Comparison of ENCODE assay signal across 8 cellular contexts in the genomic region with DNA sequence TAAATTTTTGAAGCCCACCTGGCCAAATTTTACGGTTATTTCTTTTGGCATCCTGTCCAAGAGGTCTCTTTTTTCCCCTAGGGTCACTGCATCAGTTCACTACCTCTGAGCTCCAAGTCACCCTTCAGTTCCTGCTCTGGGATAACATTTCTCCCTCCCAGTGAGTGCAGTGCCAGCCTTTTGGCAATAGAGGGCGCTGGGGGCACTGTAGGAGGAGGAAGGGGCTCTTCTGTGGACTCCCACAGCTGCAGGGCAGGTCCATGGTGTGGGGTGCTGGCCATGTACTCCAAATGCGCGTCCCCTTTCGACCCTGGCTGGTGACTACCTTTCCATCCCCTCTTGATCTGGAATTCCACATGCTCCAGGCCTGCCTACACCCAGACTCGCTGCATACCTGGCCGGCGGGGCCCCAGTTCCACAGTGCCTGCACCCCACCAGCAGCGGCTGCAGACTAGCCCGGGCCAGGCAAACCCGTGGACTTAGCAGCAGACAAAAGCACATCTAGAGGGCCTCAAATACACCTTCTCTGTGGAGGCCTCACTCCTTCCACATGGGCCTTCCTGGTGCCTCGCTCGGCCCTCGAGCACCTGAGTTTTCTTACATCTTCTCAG.
DNase-seq lines count a peak whose midpoint lies in the region; ATAC-seq and TF ChIP-seq lines count a peak whose summit lies in the region.

No MANE protein-coding gene starts in this region.

- no peaks in the 10 kb centered on the region for H3K9me3 ChIP-seq in DOHH2 (ENCODE audit: control insufficient read depth, insufficient read depth, low read length)

- DNase-seq in ACHN (peak; percentile 50), NCI-H1930 (lab: John Stamatoyannopoulos, UW) (peak; percentile 7 to 51), kidney tubule cell (ENCODE audit: low spot score) (peak; percentile 36), dedifferentiated amniotic fluid mesenchymal stem cell (ENCODE audit: extremely low spot score) (no peak)
- peak; percentile 62 for DNase-seq in activated naive CD4-positive, alpha-beta T cell treated with anti-CD3 and anti-CD28 coated beads, Interleukin-2, amount 10 ng/mL, durations not matched to agents 7 days and 5 days

- no peaks in the 10 kb centered on the region for H3K79me2 ChIP-seq in DOHH2 (ENCODE audit: control insufficient read depth, low read length)

- no peaks in the 10 kb centered on the region for H3K27me3 ChIP-seq in DOHH2 (ENCODE audit: control insufficient read depth, low read length)

- peaks cover 47% of the 10 kb centered on the region for H3K4me1 ChIP-seq in DOHH2 (ENCODE audit: control insufficient read depth, low read length)

- no peak overlapping the region for H3K27ac Mint-ChIP-seq in activated naive CD4-positive, alpha-beta T cell treated with anti-CD3 and anti-CD28 coated beads, Interleukin-2, amount 10 ng/mL, durations not matched to agents 7 days and 5 days

- H3K9me3 Mint-ChIP-seq in activated naive CD4-positive, alpha-beta T cell treated with anti-CD3 and anti-CD28 coated beads, Interleukin-2, amount 10 ng/mL, durations not matched to agents 7 days and 5 days = peaks cover 1% of the 10 kb centered on the region

- no peak overlapping the region for H3K4me3 Mint-ChIP-seq in activated naive CD4-positive, alpha-beta T cell treated with anti-CD3 and anti-CD28 coated beads, Interleukin-2, amount 10 ng/mL, durations not matched to agents 7 days and 5 days

- TF ChIP-seq CTCF in DOHH2 (IDR thresholded peaks at IDR 0.05; ENCODE audit: low read depth, low read length, poor library complexity, severe bottlenecking) = peak; percentile 95

- in situ Hi-C loops in ACHN (cut with HindIII; ENCODE audit: low pct_ligation_motif_present, low pct_unique_long_range_greater_than_20kb, low sequenced_read_pairs) = no loop called here

- no peak overlapping the region for H3K4me3 ChIP-seq in DOHH2 (ENCODE audit: low read length)

- CTCF ChIA-PET in activated naive CD4-positive, alpha-beta T cell treated with anti-CD3 and anti-CD28 coated beads, Interleukin-2, amount 10 ng/mL, durations not matched to agents 7 days and 5 days (lab: Charles Lee) = interaction anchor here (0.6 to 2.7 kb wide), 12 partner anchors 9 to 95 kb away, joined by 3 to 12 read pairs (median 4); no protein-coding TSS in a partner anchor

- H4K20me1 ChIP-seq in DOHH2 (ENCODE audit: control insufficient read depth, insufficient read depth, low read depth, low read length) = no peaks in the 10 kb centered on the region

- H3F3A ChIP-seq in DOHH2 (ENCODE audit: control insufficient read depth, insufficient read depth) = no peaks in the 10 kb centered on the region

- ATAC-seq in GM18868 (IDR thresholded peaks at IDR 0.05; ENCODE audit: unreplicated experiment) (no peak), HG02610 (IDR thresholded peaks at IDR 0.05; ENCODE audit: unreplicated experiment) (no peak)

- H3K27me3 Mint-ChIP-seq in activated naive CD4-positive, alpha-beta T cell treated with anti-CD3 and anti-CD28 coated beads, Interleukin-2, amount 10 ng/mL, durations not matched to agents 7 days and 5 days = no peaks in the 10 kb centered on the region

- no peak overlapping the region for H3K27ac ChIP-seq in DOHH2 (ENCODE audit: low read depth, low read length)

- H3K4me2 ChIP-seq in DOHH2 (ENCODE audit: low read length) = no peak overlapping the region

- H3K4me1 Mint-ChIP-seq in activated naive CD4-positive, alpha-beta T cell treated with anti-CD3 and anti-CD28 coated beads, Interleukin-2, amount 10 ng/mL, durations not matched to agents 7 days and 5 days = peaks cover 29% of the 10 kb centered on the region

- H3K36me3 ChIP-seq in DOHH2 (ENCODE audit: control insufficient read depth, low read length) = no peaks in the 10 kb centered on the region

- H3K9me2 ChIP-seq in DOHH2 (replicated peaks; ENCODE audit: control insufficient read depth, low read length) = no peaks in the 10 kb centered on the region

- no peaks in the 10 kb centered on the region for H3K36me3 Mint-ChIP-seq in activated naive CD4-positive, alpha-beta T cell treated with anti-CD3 and anti-CD28 coated beads, Interleukin-2, amount 10 ng/mL, durations not matched to agents 7 days and 5 days
